9 cellular contexts compared by ENCODE assay signal in the genomic region with DNA sequence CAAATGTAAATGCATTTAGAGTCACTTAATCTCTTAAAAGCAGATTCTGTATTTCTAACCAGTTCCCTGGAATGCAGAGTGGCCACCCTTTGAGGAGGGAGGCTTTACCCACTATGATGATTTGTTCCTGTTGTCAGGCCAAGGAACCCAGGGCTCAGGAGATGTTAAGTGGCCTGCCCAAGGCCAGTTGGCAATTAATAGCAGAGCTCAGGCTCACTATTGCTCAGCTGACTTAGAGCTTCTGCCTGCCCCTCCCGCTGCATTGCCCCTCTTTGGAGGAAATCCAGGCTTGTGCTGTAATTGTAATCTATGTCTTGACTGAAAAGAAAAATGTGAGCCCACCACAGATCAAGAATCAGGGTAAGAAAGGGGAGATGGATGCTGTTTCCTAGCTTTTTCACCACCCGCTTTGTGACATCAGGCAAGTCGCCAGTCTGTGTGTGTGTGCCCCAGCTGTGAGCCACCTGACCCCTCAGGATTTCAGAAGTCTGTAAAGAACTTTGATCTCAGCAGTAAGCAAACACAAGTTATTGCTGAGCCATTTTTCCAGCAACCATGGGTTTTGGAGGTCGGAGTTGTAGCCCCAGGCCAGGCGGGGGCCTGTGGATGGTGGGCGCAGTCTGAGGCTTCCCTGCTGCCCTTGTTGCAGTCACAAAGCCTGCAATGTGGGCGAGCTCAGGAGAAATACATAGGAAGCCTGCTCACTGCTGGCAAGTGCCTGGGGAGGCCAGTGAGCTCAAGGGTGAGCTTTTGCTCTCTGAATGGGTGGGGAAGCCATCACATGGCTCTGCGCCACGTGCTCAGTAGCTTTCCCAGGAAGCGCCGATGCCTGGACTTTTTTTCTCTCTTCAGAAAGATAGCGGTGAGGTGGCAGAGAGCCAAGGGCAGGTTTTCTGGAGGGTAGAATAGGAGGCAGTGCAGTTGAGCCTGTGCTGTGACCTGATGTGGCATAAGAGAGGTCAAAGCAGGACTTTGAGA. TPM values are rescaled to one million over a fixed set of nuclear protein-coding genes. Genes with fewer than 3 reads are reported as not detected.
A peak's percentile ranks its signal among the peaks of the same experiment; 100 is the strongest.
DNase-seq lines count a peak whose midpoint lies in the region; ATAC-seq, FAIRE-seq and TF ChIP-seq lines count a peak whose summit lies in the region.
"Had no signal": no experiment of that assay in that cellular context is flagged by ENCODE, and none has a peak within 500 bp of the region (broad histone marks: within the 10 kb centered on the region; RNA-seq: fewer than 3 reads in every experiment).

No MANE protein-coding gene starts in this region.

- RAD21 ChIA-PET in GM12878 (lab: Charles Lee; ENCODE audit: unreplicated experiment): interaction anchor here (0.7 to 1.5 kb wide), 4 partner anchors 23 to 270 kb away, joined by 3 to 6 read pairs (median 4); no protein-coding TSS in a partner anchor

- no peak; the same call in 1 of the 2 replicates for TF ChIP-seq POLR2A in GM12878 (IDR thresholded peaks at IDR 0.05; ENCODE audit: low read depth, low read length)

- H3K4me3 ChIP-seq in GM12878: peak overlapping the region; percentile 19; the same call in 1 of the 2 replicates
- no peak overlapping the region for H3K4me3 ChIP-seq in lower lobe of right lung

- peaks cover 85% of the 10 kb centered on the region for H3K79me2 ChIP-seq in GM12878 (ENCODE audit: control insufficient read depth, insufficient read depth, low read length)

- H2AFZ ChIP-seq in GM12878 (ENCODE audit: control insufficient read depth, low read depth, low read length): no peak overlapping the region

- TF ChIP-seq EP300 in GM12878 (IDR thresholded peaks at IDR 0.05; ENCODE audit: borderline replicate concordance in 1 of 2, control insufficient read depth in 1 of 2, low read depth in 2 of 2, low read length in 2 of 2): no peak

- no peaks in the 10 kb centered on the region for H3K27me3 ChIP-seq in GM12878 (replicated peaks in 1 of 2; ENCODE audit: control insufficient read depth in 2 of 2, insufficient read depth in 2 of 2, low read length in 1 of 2)
- H3K27me3 ChIP-seq in lower lobe of right lung (ENCODE audit: low read depth): peaks cover 13% of the 10 kb centered on the region

- H3K9me3 ChIP-seq in GM12878 (replicated peaks; ENCODE audit: control insufficient read depth, insufficient read depth, low read length) (no peaks in the 10 kb centered on the region), lower lobe of right lung (no peaks in the 10 kb centered on the region)

- TF ChIP-seq RAD21 in GM12878 (IDR thresholded peaks at IDR 0.05; ENCODE audit: insufficient read depth, low read depth, low read length): no peak

- no peak for DNase-seq in Right ventricle myocardium inferior (ENCODE audit: missing footprints)
- no peak for DNase-seq in cardiac septum (ENCODE audit: low spot score)
- no peak for DNase-seq in GM12878 (ENCODE audit: low read depth, low spot score)
- no peak for DNase-seq in lower lobe of right lung
- DNase-seq in dedifferentiated amniotic fluid mesenchymal stem cell (ENCODE audit: extremely low spot score): no peak
- DNase-seq in activated CD8-positive, alpha-beta memory T cell treated with anti-CD3 and anti-CD28 coated beads, Interleukin-2, amount 10 ng/mL, durations not matched to agents 7 days and 5 days: no peak
- no peak for DNase-seq in NCI-H1694 (lab: John Stamatoyannopoulos, UW)
- no peak for DNase-seq in naive thymus-derived CD8-positive, alpha-beta T cell

- WGBS in GM12878 (ENCODE audit: insufficient coverage, insufficient replicate concordance, low lambda C conversion rate, missing lambda C conversion rate): 89% methylated on average over 12 of the region's 12 CpGs

- H3K9me3 Mint-ChIP-seq in activated CD8-positive, alpha-beta memory T cell treated with anti-CD3 and anti-CD28 coated beads, Interleukin-2, amount 10 ng/mL, durations not matched to agents 7 days and 5 days (ENCODE audit: low read depth): no peaks in the 10 kb centered on the region
- no peaks in the 10 kb centered on the region for H3K9me3 Mint-ChIP-seq in naive thymus-derived CD8-positive, alpha-beta T cell

- H3K27ac ChIP-seq in GM12878 (ENCODE audit: control insufficient read depth, insufficient read depth) (no peak overlapping the region), lower lobe of right lung (peak overlapping the region; percentile 21)

- POLR2A ChIA-PET in GM12878 (lab: Charles Lee): interaction anchor here (0.5 to 1.2 kb wide), 7 partner anchors 23 to 88 kb away, joined by 3 to 4 read pairs (median 3); no protein-coding TSS in a partner anchor
- POLR2A ChIA-PET in naive thymus-derived CD8-positive, alpha-beta T cell (lab: Charles Lee): no interaction called here

- BruUV-seq in GM12878 (replicated peaks; lab: Mats Ljungman, UMichigan): no TSS peak

- no peaks in the 10 kb centered on the region for H3K36me3 Mint-ChIP-seq in activated CD8-positive, alpha-beta memory T cell treated with anti-CD3 and anti-CD28 coated beads, Interleukin-2, amount 10 ng/mL, durations not matched to agents 7 days and 5 days
- H3K36me3 Mint-ChIP-seq in naive thymus-derived CD8-positive, alpha-beta T cell: no peaks in the 10 kb centered on the region

- peaks cover 32% of the 10 kb centered on the region for H3K27me3 Mint-ChIP-seq in activated CD8-positive, alpha-beta memory T cell treated with anti-CD3 and anti-CD28 coated beads, Interleukin-2, amount 10 ng/mL, durations not matched to agents 7 days and 5 days
- peaks cover 12 to 26% (median 19%) of the 10 kb centered on the region in 5 donors for H3K27me3 Mint-ChIP-seq in naive thymus-derived CD8-positive, alpha-beta T cell

- H3K4me1 ChIP-seq in GM12878 (ENCODE audit: control insufficient read depth, insufficient read depth, low read length) (peaks cover 26% of the 10 kb centered on the region), lower lobe of right lung (peaks cover 69% of the 10 kb centered on the region)

- H3K4me1 Mint-ChIP-seq in activated CD8-positive, alpha-beta memory T cell treated with anti-CD3 and anti-CD28 coated beads, Interleukin-2, amount 10 ng/mL, durations not matched to agents 7 days and 5 days: peaks cover 28% of the 10 kb centered on the region
- H3K4me1 Mint-ChIP-seq in naive thymus-derived CD8-positive, alpha-beta T cell: peaks cover 0 to 14% (median 4%) of the 10 kb centered on the region in 4 donors

- H3K4me3 Mint-ChIP-seq in activated CD8-positive, alpha-beta memory T cell treated with anti-CD3 and anti-CD28 coated beads, Interleukin-2, amount 10 ng/mL, durations not matched to agents 7 days and 5 days: no peak overlapping the region
- H3K4me3 Mint-ChIP-seq in naive thymus-derived CD8-positive, alpha-beta T cell: no peak overlapping the region

- CTCF ChIA-PET in GM12878 (lab: Yijun Ruan, JAX): interaction anchor here (0.6 to 1.4 kb wide), 4 partner anchors 19 to 270 kb away, joined by 3 to 9 read pairs (median 4); no protein-coding TSS in a partner anchor
- CTCF ChIA-PET in activated CD8-positive, alpha-beta memory T cell treated with anti-CD3 and anti-CD28 coated beads, Interleukin-2, amount 10 ng/mL, durations not matched to agents 7 days and 5 days (lab: Charles Lee): interaction anchor here (1.5 to 3.1 kb wide), 2 partner anchors 10 to 270 kb away, joined by 4 to 10 read pairs; no protein-coding TSS in a partner anchor

- SMC1A ChIA-PET in GM12878 (lab: Charles Lee; ENCODE audit: uncharacterized antibody, unreplicated experiment): interaction anchor here (1.0 to 5.4 kb wide), 7 partner anchors 15 to 218 kb away, joined by 3 to 30 read pairs (median 3); no protein-coding TSS in a partner anchor

- ATAC-seq in Right ventricle myocardium inferior: peak; percentile 27
- ATAC-seq in GM12878: peak; percentile 3; the same call in 2 of the 3 replicates
- ATAC-seq in lower lobe of right lung: no peak
- ATAC-seq in activated CD8-positive, alpha-beta memory T cell treated with anti-CD3 and anti-CD28 coated beads, Interleukin-2, amount 10 ng/mL, durations not matched to agents 7 days and 5 days: no peak
- no peak for ATAC-seq in naive thymus-derived CD8-positive, alpha-beta T cell
- ATAC-seq: activated CD4-positive, CD25-positive, alpha-beta regulatory T cell treated with anti-CD3 and anti-CD28 coated beads, Interleukin-2, amount 50 U/mL, for 24 hours had no signal

- H3K9ac ChIP-seq in GM12878 (ENCODE audit: control insufficient read depth, insufficient read depth, low read length): 0 out of 2 replicates have a peak overlapping the region, but pooled peaks have one; percentile 14

- H3K36me3 ChIP-seq in GM12878 (ENCODE audit: control insufficient read depth in 2 of 2, insufficient read depth in 2 of 2, low read length in 1 of 2) (no peaks in the 10 kb centered on the region; a peak in 2 of 4 replicates), lower lobe of right lung (no peaks in the 10 kb centered on the region)

- intact Hi-C loops in Right ventricle myocardium inferior (cut with DNase I): no loop called here
- intact Hi-C loops in cardiac septum (cut with DNase I): loop anchor here (5.0 to 10.0 kb wide), 2 partner anchors 51 to 113 kb away; no protein-coding TSS in a partner anchor
- intact Hi-C loops in GM12878 (cut with micrococcal nuclease; ENCODE audit: unreplicated experiment): no loop called here
- intact Hi-C loops in lower lobe of right lung (cut with DNase I): no loop called here

- H3K4me2 ChIP-seq in GM12878 (ENCODE audit: control insufficient read depth, insufficient read depth): peak overlapping the region; percentile 46; the same call in 1 of the 2 replicates

- TF ChIP-seq CTCF in GM12878 (IDR thresholded peaks at IDR 0.05 in 2 of 3, conservative IDR thresholded peaks at IDR 0.05 in 1 of 3; ENCODE audit: control insufficient read depth in 2 of 3, extremely low read depth in 1 of 3, insufficient read depth in 1 of 3, low read depth in 3 of 3, low read length in 3 of 3): no peak
- no peak for TF ChIP-seq CTCF in lower lobe of right lung (IDR thresholded peaks at IDR 0.05)

- no peak for FAIRE-seq in GM12878 (lab: Jason Lieb, UNC)

- H4K20me1 ChIP-seq in GM12878 (ENCODE audit: control insufficient read depth, insufficient read depth): no peaks in the 10 kb centered on the region

- H3K27ac Mint-ChIP-seq in activated CD8-positive, alpha-beta memory T cell treated with anti-CD3 and anti-CD28 coated beads, Interleukin-2, amount 10 ng/mL, durations not matched to agents 7 days and 5 days: no peak overlapping the region
- no peak overlapping the region for H3K27ac Mint-ChIP-seq in naive thymus-derived CD8-positive, alpha-beta T cell

- in situ Hi-C loops in GM12878 (cut with MboI): no loop called here

RNA-seq across cellular contexts. Expression of gene CABLES1, which starts 6.0 kb away (rescaled TPM):
- total RNA-seq in Right ventricle myocardium inferior (3.1 TPM), cardiac septum (1.5 TPM), GM12878 (2014; rRNA removed) (11.5 and 14.4 TPM in 2 replicates), GM12878 (2014; rRNA removed; fragmentation: Illumina TruSeq; extraction: Trizol) (6.8 and 8.5 TPM in 2 replicates), GM12878 (2021) (14.5 and 15.6 TPM in 2 replicates), lower lobe of right lung (44.2 TPM)
- 89.9 and 109 TPM in 2 replicates for total RNA-seq in GM12878 (2013; cell fraction: nucleolus; rRNA removed)
- 16.6 TPM for polyA plus RNA-seq in GM12878 (2011; ENCODE audit: low read depth)
- polyA plus RNA-seq in GM12878 (2011; rRNA removed) (24.3 and 27.2 TPM in 2 replicates), GM12878 (2014; fragmentation: Illumina TruSeq; extraction: Trizol) (9.4 and 13.3 TPM in 2 replicates), GM12878 (2014; fragmentation: Nextera tagmentation; extraction: Ambion mirVana) (1 to 10 TPM; 2.9 to 6.6 TPM), GM12878 (2014; rRNA removed) (8.0 and 8.8 TPM in 2 replicates), GM12878 (2016; fragmentation: Nextera tagmentation; extraction: Ambion mirVana) (1 to 10 TPM; 3.4 to 4.9 TPM)
- 20.0 and 24.5 TPM in 2 replicates for polyA plus RNA-seq in GM12878 (2011; cell fraction: cytosol; rRNA removed)
- 34.6 and 38.3 TPM in 2 replicates for polyA plus RNA-seq in GM12878 (2011; cell fraction: nucleus; rRNA removed)
- 21.2 and 25.6 TPM in 2 replicates for polyA plus RNA-seq in GM12878 (2012)
- polyA minus RNA-seq in GM12878 (2011; rRNA and poly(A)+ RNA removed): 31.6 and 32.4 TPM in 2 replicates
- polyA minus RNA-seq in GM12878 (2011; cell fraction: cytosol; rRNA and poly(A)+ RNA removed): 11.0 and 14.5 TPM in 2 replicates
- 29.9 and 39.4 TPM in 2 replicates for polyA minus RNA-seq in GM12878 (2011; cell fraction: nucleus; rRNA and poly(A)+ RNA removed)
- 1 to 10 TPM; 2.1 to 8.6 TPM for total RNA-seq in activated CD8-positive, alpha-beta memory T cell treated with anti-CD3 and anti-CD28 coated beads, Interleukin-2, amount 10 ng/mL, durations not matched to agents 7 days and 5 days
- total RNA-seq in naive thymus-derived CD8-positive, alpha-beta T cell: under 1 TPM; 0.82 to 0.99 TPM
- polyA plus RNA-seq in naive thymus-derived CD8-positive, alpha-beta T cell: not detected

Comparison
In these comparisons a context has a peak if more than half of its experiments do, and no peak if none do; other contexts are left out.
1. ATAC-seq: peak in Right ventricle myocardium inferior (single experiment) and GM12878 (single experiment); none in lower lobe of right lung (0 of 2), activated CD8-positive, alpha-beta memory T cell treated with anti-CD3 and anti-CD28 coated beads, Interleukin-2, amount 10 ng/mL, durations not matched to agents 7 days and 5 days (single experiment) and naive thymus-derived CD8-positive, alpha-beta T cell (0 of 2).